37 cellular contexts compared by ENCODE assay signal in the genomic region with DNA sequence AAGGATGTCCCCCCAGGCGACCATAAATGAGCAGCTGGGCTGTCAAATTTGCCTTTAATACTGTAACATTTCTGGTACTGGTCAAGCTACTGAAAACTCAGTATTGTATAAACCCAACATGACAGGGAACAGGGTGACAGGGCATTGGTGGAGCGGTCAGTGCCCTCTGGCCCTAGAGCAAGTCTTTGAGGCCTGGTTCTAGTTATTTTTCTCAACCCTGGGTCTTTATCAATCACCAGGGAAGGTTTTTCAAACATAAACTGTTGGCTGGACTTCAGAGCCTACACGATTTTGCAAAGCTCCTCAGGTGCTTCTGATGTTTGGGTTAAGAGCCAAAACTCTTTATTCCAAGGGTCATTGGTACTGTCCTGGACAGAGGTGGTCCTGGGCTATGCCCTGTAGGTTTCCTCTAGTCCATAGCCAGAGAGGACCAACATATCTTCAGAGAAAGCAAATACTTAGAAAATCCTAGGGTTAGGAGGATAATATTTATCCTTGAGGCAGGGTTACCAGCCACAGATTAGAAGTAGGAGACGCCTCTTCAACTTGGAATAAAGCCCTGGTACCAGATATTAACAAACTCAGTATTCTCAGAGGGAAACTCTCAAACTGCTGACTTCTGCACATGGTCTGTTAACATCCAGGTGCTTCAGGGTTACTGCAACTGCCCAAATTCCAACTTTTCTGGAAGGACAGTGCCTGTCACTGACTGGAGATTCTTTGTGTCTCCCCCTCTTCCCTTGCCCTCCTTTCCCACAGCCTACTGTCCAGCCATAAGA. TPM values are rescaled to one million over a fixed set of nuclear protein-coding genes. Genes with fewer than 3 reads are reported as not detected.
"Had no signal": no experiment of that assay in that cellular context is flagged by ENCODE, and none has a peak within 500 bp of the region (broad histone marks: within the 10 kb centered on the region; RNA-seq: fewer than 3 reads in every experiment).

No MANE protein-coding gene starts in this region.

- H3K9me3 Mint-ChIP-seq: endodermal cell; memory B cell; mesothelial cell of epicardium; naive B cell; natural killer cell treated with Interleukin-12 subunit alpha and Interleukin-12 subunit beta and Interleukin-15 and Interleukin-18, amount 100 ng/mL, for 72 hours; neural crest cell had no signal

- H3K79me2 ChIP-seq: hepatocyte, parathyroid adenoma had no signal

- H3K4me3 Mint-ChIP-seq: endodermal cell; memory B cell; mesothelial cell of epicardium; naive B cell; natural killer cell treated with Interleukin-12 subunit alpha and Interleukin-12 subunit beta and Interleukin-15 and Interleukin-18, amount 100 ng/mL, for 72 hours; neural crest cell had no signal

- H2AFZ ChIP-seq: hepatocyte, parathyroid adenoma had no signal

- H3K36me3 Mint-ChIP-seq: memory B cell; mesothelial cell of epicardium; naive B cell; natural killer cell treated with Interleukin-12 subunit alpha and Interleukin-12 subunit beta and Interleukin-15 and Interleukin-18, amount 100 ng/mL, for 72 hours had no signal

- H3K9me3 ChIP-seq: esophagus muscularis mucosa, gastroesophageal sphincter, heart left ventricle, left ventricle myocardium inferior, lower lobe of right lung, mucosa of descending colon, neutrophil, testis, tibial artery, upper lobe of left lung had no signal

- H3K27me3 ChIP-seq: esophagus muscularis mucosa, foreskin keratinocyte, gastroesophageal sphincter, hepatocyte, testis, tibial artery, upper lobe of left lung had no signal

- H3K9ac ChIP-seq: parathyroid adenoma had no signal

- H3K27ac Mint-ChIP-seq: endodermal cell; memory B cell; mesothelial cell of epicardium; naive B cell; natural killer cell treated with Interleukin-12 subunit alpha and Interleukin-12 subunit beta and Interleukin-15 and Interleukin-18, amount 100 ng/mL, for 72 hours; progenitor cell of endocrine pancreas had no signal

- H3K4me1 Mint-ChIP-seq: naive B cell had no signal

- H3K4me3 ChIP-seq: esophagus muscularis mucosa, gastroesophageal sphincter, heart left ventricle, hepatocyte, left ventricle myocardium inferior, lower lobe of right lung, mucosa of descending colon, smooth muscle cell, testis, tibial artery, upper lobe of left lung had no signal

- ATAC-seq: foreskin keratinocyte; heart left ventricle; natural killer cell treated with Interleukin-12 subunit alpha and Interleukin-12 subunit beta and Interleukin-15 and Interleukin-18, amount 100 ng/mL, for 72 hours had no signal

- H3K36me3 ChIP-seq: esophagus muscularis mucosa, gastroesophageal sphincter, heart left ventricle, left ventricle myocardium inferior, lower lobe of right lung, neutrophil, tibial artery, upper lobe of left lung had no signal

- H3K27ac ChIP-seq: esophagus muscularis mucosa, foreskin keratinocyte, gastroesophageal sphincter, heart left ventricle, hepatocyte, left ventricle myocardium inferior, lower lobe of right lung, neutrophil, parathyroid adenoma, testis, tibial artery, upper lobe of left lung had no signal

- H3K27me3 Mint-ChIP-seq: progenitor cell of endocrine pancreas had no signal

- H3K4me2 ChIP-seq: hepatocyte, smooth muscle cell had no signal

- DNase-seq: effector CD8-positive, alpha-beta T cell; endodermal cell; foreskin keratinocyte; heart left ventricle; left cardiac atrium; left ventricle myocardium inferior; lower lobe of right lung; mucosa of descending colon; naive B cell; stimulated activated CD4-positive, alpha-beta T cell treated with anti-CD3 and anti-CD28 coated beads, Interleukin-12 subunit alpha, Interleukin-12 subunit beta, amount 100 ng/mL, for 4 hours; stimulated activated CD4-positive, alpha-beta T cell treated with anti-CD3 and anti-CD28 coated beads, Interleukin-1b, Interleukin-23, amount 100 ng/mL, for 48 hours; stimulated activated CD4-positive, alpha-beta T cell treated with anti-CD3 and anti-CD28 coated beads, Interleukin-4, amount 100 ng/mL, for 1 hour; stimulated activated CD8-positive, alpha-beta memory T cell treated with anti-CD3 and anti-CD28 coated beads, Interleukin-4, amount 100 ng/mL, for 48 hours; stimulated activated naive CD4-positive, alpha-beta T cell treated with Interleukin-2 at 50 U/mL for 16 hours; substantia nigra; testis; tibial artery; upper lobe of left lung had no signal

- FAIRE-seq: colon, urothelium cell line had no signal

- H3K4me1 ChIP-seq: heart left ventricle, left ventricle myocardium inferior, lower lobe of right lung, parathyroid adenoma, testis, tibial artery, upper lobe of left lung had no signal

RNA-seq across cellular contexts. Expression of a gene that starts 26.7 kb away (rescaled TPM):
- total RNA-seq: cerebellum; endodermal cell; epithelial cell of proximal tubule; esophagus muscularis mucosa; foreskin keratinocyte; heart left ventricle; hepatocyte; kidney epithelial cell; left cardiac atrium; left ventricle myocardium inferior; mesothelial cell of epicardium; mucosa of descending colon; natural killer cell treated with Interleukin-12 subunit alpha and Interleukin-12 subunit beta and Interleukin-15 and Interleukin-18, amount 100 ng/mL, for 72 hours; neural crest cell; osteoblast; progenitor cell of endocrine pancreas; sciatic nerve; smooth muscle cell; testis had no signal
- polyA plus RNA-seq: fibroblast of lung, foreskin keratinocyte, heart left ventricle, hepatocyte, smooth muscle cell had no signal

RNA-seq across cellular contexts. Expression of a gene that starts 49.0 kb away (rescaled TPM):
- total RNA-seq: cerebellum; endodermal cell; epithelial cell of proximal tubule; esophagus muscularis mucosa; fibroblast of lung; foreskin keratinocyte; gastroesophageal sphincter; heart left ventricle; hepatocyte; kidney epithelial cell; left cardiac atrium; left ventricle myocardium inferior; lower lobe of right lung; mesothelial cell of epicardium; mucosa of descending colon; natural killer cell treated with Interleukin-12 subunit alpha and Interleukin-12 subunit beta and Interleukin-15 and Interleukin-18, amount 100 ng/mL, for 72 hours; neural crest cell; osteoblast; progenitor cell of endocrine pancreas; sciatic nerve; smooth muscle cell; upper lobe of left lung had no signal
- polyA plus RNA-seq: fibroblast of lung, foreskin keratinocyte, heart left ventricle, hepatocyte, smooth muscle cell had no signal
